ENCODE assay signal across 9 cellular contexts in genomic region chr2:127525692-127526141, GRCh38. TPM values are rescaled to one million over a fixed set of nuclear protein-coding genes. Genes with fewer than 3 reads are reported as not detected.
DNase-seq lines count a peak whose midpoint lies in the region; ATAC-seq and TF ChIP-seq lines count a peak whose summit lies in the region.
"Had no signal": no experiment of that assay in that cellular context is flagged by ENCODE, and none has a peak within 500 bp of the region (broad histone marks: within the 10 kb centered on the region; RNA-seq: fewer than 3 reads in every experiment).

No MANE protein-coding gene starts in this region.

- peaks cover 28% of the 10 kb centered on the region for H3K36me3 ChIP-seq in SJCRH30
- no peaks in the 10 kb centered on the region for H3K36me3 ChIP-seq in mucosa of descending colon (ENCODE audit: low read depth)

- ATAC-seq in GM21825 (IDR thresholded peaks at IDR 0.05; ENCODE audit: unreplicated experiment), result peak; percentile 20
- ATAC-seq in mucosa of descending colon, result peak; percentile 10
- ATAC-seq in GM21529 (IDR thresholded peaks at IDR 0.05; ENCODE audit: unreplicated experiment), result no peak

- TF ChIP-seq CTCF in dorsolateral prefrontal cortex (IDR thresholded peaks at IDR 0.05 in 54 of 56, conservative IDR thresholded peaks at IDR 0.05 in 2 of 56; ENCODE audit: low read depth in 1 of 56, partially characterized antibody in 56 of 56), result no peak
- no peak for TF ChIP-seq CTCF in mucosa of descending colon (IDR thresholded peaks at IDR 0.05)

- H3K4me1 ChIP-seq in SJCRH30 (peaks cover 3% of the 10 kb centered on the region; the same call in 1 of the 2 replicates), mucosa of descending colon (ENCODE audit: low read depth) (peaks cover 23% of the 10 kb centered on the region)

- peak overlapping the region; percentile 93 for H3K4me3 ChIP-seq in SJCRH30
- H3K4me3 ChIP-seq in dorsolateral prefrontal cortex, result peak overlapping the region; percentile 68 to 100 (median 97)
- peak overlapping the region; percentile 68 for H3K4me3 ChIP-seq in mucosa of descending colon

- H3K27ac ChIP-seq in SJCRH30, result peak overlapping the region; percentile 86
- peak overlapping the region in 58 of 59 donors; percentile 80 to 99 (median 94) for H3K27ac ChIP-seq in dorsolateral prefrontal cortex

- H3K27me3 ChIP-seq in SJCRH30 (no peaks in the 10 kb centered on the region), dorsolateral prefrontal cortex (no peaks in the 10 kb centered on the region)

- intact Hi-C loops in dorsolateral prefrontal cortex (cut with DNase I), result loop anchor here (5.0 to 10.0 kb wide), 4 partner anchors 122 to 177 kb away; partner anchors contain the start of genes GPR17 (in 1 of the 2), MAP3K2 (in 1 of the 2) and SFT2D3 (in 1 of the 2)
- intact Hi-C loops in mucosa of descending colon (cut with DNase I, micrococcal nuclease), result no loop called here

- H3K9me3 ChIP-seq in SJCRH30 (replicated peaks) (no peaks in the 10 kb centered on the region; the same call in 1 of the 2 replicates), mucosa of descending colon (no peaks in the 10 kb centered on the region)

- DNase-seq in AG20443 (ENCODE audit: low spot score), result peak; percentile 52
- DNase-seq in SJCRH30, result peak; percentile 21 to 38
- DNase-seq in dorsolateral prefrontal cortex, result no peak
- peak in 1 of 3 donors; percentile 39 for DNase-seq in mucosa of descending colon
- no peak for DNase-seq in ureter (ENCODE audit: low spot score)
- no peak for DNase-seq in amniotic stem cell (lab: John Stamatoyannopoulos, UW)

RNA-seq across cellular contexts. Expression of gene IWS1, which starts 0.6 kb away (rescaled TPM):
- total RNA-seq in SJCRH30 (2014; rRNA removed; shearing (Covaris generic)), result 61.1 and 66.8 TPM in 2 replicates
- 10 to 100 TPM; 25.8 to 64.1 (median 37.6) TPM for total RNA-seq in dorsolateral prefrontal cortex
- total RNA-seq in mucosa of descending colon, result 10 to 100 TPM; 32.3 to 38.4 (median 33.2) TPM
- total RNA-seq in ureter, result 43.5 TPM

RNA-seq across cellular contexts. Expression of gene MYO7B, which starts 9.8 kb away (rescaled TPM):
- total RNA-seq in SJCRH30 (2014; rRNA removed; shearing (Covaris generic)), result 2.7 and 3.7 TPM in 2 replicates
- 1 to 10 TPM in 28 of 120 experiments, under 1 TPM in 84, not detected in 8; 0.08 to 3.0 (median 0.52) TPM for total RNA-seq in dorsolateral prefrontal cortex
- total RNA-seq in mucosa of descending colon, result 100 to 1,000 TPM; 118 to 305 (median 199) TPM
- 0.78 TPM for total RNA-seq in ureter
- total RNA-seq: NCI-H460 had no signal

Comparison
In these comparisons a context has a peak if more than half of its experiments do, and no peak if none do; other contexts are left out.
1. DNase-seq: peak in AG20443 (single experiment) and SJCRH30 (2 of 2); none in dorsolateral prefrontal cortex (0 of 10), ureter (single experiment) and amniotic stem cell (single experiment).
2. RNA of gene MYO7B, which starts 9.8 kb away (total RNA-seq): 118 to 305 TPM in mucosa of descending colon; 2.7 to 3.7 TPM in SJCRH30, 0.78 TPM in ureter (single experiment) and 0.08 to 3.0 TPM in dorsolateral prefrontal cortex; every median in the first group is over 10 times any median in the second.
3. intact Hi-C loops: an anchor here in dorsolateral prefrontal cortex (5.0 to 10.0 kb wide); none called in mucosa of descending colon.
4. Peak in every context shown above with its lines, with median percentiles within 50 percentile points of each other: H3K4me3 ChIP-seq.